Comparison of ENCODE assay signal across 1 cellular context in the genomic region with DNA sequence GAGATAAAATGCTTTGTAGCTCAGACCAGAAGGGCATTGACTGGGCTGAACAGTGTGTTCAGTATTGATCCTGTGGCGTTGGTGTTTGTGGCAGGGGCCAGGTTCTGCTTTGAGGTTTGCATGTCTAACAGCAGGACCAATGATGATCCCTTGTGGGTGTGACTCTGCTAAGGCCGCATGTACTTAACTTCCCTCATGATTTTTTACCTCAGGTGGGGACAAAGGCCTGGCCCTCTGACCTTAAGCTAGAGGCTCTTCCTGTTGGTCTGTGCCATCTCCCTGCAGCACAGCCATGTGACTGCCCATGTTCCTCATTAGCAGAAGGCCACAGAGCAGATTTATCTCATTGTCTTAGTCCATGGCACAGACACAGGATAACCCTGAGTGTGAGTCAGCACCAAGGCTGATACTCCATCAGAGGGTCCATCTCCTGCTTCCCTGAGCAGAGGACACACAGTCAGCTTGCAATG.
TF ChIP-seq lines count a peak whose summit lies in the region.

No MANE protein-coding gene starts in this region.

TF ChIP-seq in GM23338, 12 proteins besides CTCF, POLR2A, EP300 and RAD21 (continued from another document):
- TF ChIP-seq ZNF462 (CRISPR knock-in tag; IDR thresholded peaks at IDR 0.05): no peak
- TF ChIP-seq EZH2phosphoT487 (IDR thresholded peaks at IDR 0.05; ENCODE audit: unreplicated experiment): no peak
